In the genomic region with DNA sequence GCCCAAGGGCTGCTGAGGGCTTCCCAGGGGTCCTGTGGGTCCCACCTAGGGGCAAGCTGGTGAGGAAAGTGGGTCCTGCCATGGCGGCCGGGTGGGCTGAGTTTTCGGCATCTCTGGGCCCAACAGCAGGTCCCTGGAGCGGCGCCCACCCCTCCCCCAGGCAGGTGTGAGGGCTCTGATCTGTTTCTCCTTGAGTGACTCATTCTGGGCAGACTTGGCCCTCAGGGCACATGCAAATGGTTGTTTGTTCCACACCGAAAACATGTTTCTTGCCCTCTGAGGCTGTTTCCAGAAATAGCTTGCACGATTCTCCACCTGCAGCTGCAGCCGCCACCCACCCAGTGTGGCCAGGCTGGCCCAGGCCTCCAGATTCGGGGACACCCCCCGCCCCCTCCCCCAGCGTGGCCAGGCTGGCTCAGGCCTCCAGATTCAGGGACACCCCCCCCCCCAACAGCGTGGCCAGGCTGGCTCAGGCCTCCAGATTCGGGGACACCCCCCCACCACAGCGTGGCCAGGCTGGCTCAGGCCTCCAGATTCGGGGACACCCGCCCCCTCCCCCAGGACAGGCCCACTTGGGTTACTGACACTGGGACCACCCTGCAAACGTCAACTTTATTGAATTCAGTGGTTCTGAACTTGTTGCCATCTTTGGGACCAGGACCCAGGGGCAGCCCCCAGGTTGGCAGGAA, we compare ENCODE assay signal across 7 cellular contexts. TPM values are rescaled to one million over a fixed set of nuclear protein-coding genes. Genes with fewer than 3 reads are reported as not detected.
A peak's percentile ranks its signal among the peaks of the same experiment; 100 is the strongest.
DNase-seq lines count a peak whose midpoint lies in the region; ATAC-seq, FAIRE-seq and TF ChIP-seq lines count a peak whose summit lies in the region.
"Not testable (repeated sequence)": the region's sequence is repeated elsewhere in the genome, so short reads cannot be mapped to it uniquely, and the experiment has no call there.

No MANE protein-coding gene starts in this region.

- not testable (repeated sequence) for H2AFZ ChIP-seq in OCI-LY7 (ENCODE audit: low read length); endothelial cell of umbilical vein (ENCODE audit: low read depth, low read length)

- peak; percentile 46 for FAIRE-seq in endothelial cell of umbilical vein (lab: Jason Lieb, UNC)

- H3K27ac ChIP-seq in OCI-LY7 (ENCODE audit: low read depth, low read length, poor library complexity, severe bottlenecking), result peak overlapping the region; percentile 90
- H3K27ac ChIP-seq in endothelial cell of umbilical vein (ENCODE audit: insufficient read depth, low read depth, low read length), result not testable (repeated sequence)

- intact Hi-C loops in OCI-LY7 (cut with micrococcal nuclease; ENCODE audit: unreplicated experiment); endothelial cell of umbilical vein (cut with micrococcal nuclease): not testable (repeated sequence)

- H3K9me1 ChIP-seq in endothelial cell of umbilical vein (replicated peaks; ENCODE audit: control insufficient read depth, extremely low read depth, insufficient read depth, low read length), result not testable (repeated sequence)

- not testable (repeated sequence) for H3K9me3 ChIP-seq in OCI-LY7 (ENCODE audit: low read length); endothelial cell of umbilical vein (replicated peaks; ENCODE audit: control insufficient read depth, insufficient read depth, low read length)

- dilution Hi-C loops in endothelial cell of umbilical vein (cut with MboI; ENCODE audit: extremely low pct_ligation_motif_present, low sequenced_read_pairs), result not testable (repeated sequence)

- not testable (repeated sequence) for BruUV-seq in OCI-LY7 (replicated peaks; lab: Mats Ljungman, UMichigan); endothelial cell of umbilical vein (replicated peaks; lab: Mats Ljungman, UMichigan)

- POLR2A ChIA-PET in OCI-LY7 (lab: Charles Lee); endothelial cell of umbilical vein (lab: Charles Lee): not testable (repeated sequence)

- not testable (repeated sequence) for H3K27me3 ChIP-seq in endothelial cell of umbilical vein (ENCODE audit: control insufficient read depth in 2 of 2, insufficient read depth in 2 of 2, low read length in 2 of 2)

- not testable (repeated sequence) for H4K20me1 ChIP-seq in OCI-LY7 (ENCODE audit: insufficient read depth, low read length); endothelial cell of umbilical vein (replicated peaks; ENCODE audit: control insufficient read depth, extremely low read depth, insufficient read depth, low read length)

- not testable (repeated sequence) for H3K36me3 ChIP-seq in OCI-LY7 (ENCODE audit: insufficient read depth, low read length); endothelial cell of umbilical vein (ENCODE audit: control insufficient read depth in 2 of 2, extremely low read depth in 1 of 2, insufficient read depth in 2 of 2, low read length in 2 of 2)

- H3K4me2 ChIP-seq in OCI-LY7 (ENCODE audit: low read length); endothelial cell of umbilical vein (ENCODE audit: insufficient read depth, low read length): not testable (repeated sequence)

- peak; percentile 60 for ATAC-seq in GM18520 (IDR thresholded peaks at IDR 0.05; ENCODE audit: unreplicated experiment)
- ATAC-seq in GM19438 (IDR thresholded peaks at IDR 0.05; ENCODE audit: low read depth, unreplicated experiment), result peak; percentile 52
- ATAC-seq in GM21737 (IDR thresholded peaks at IDR 0.05; ENCODE audit: unreplicated experiment), result peak; percentile 52
- peak; percentile 48 for ATAC-seq in HG02943 (IDR thresholded peaks at IDR 0.05; ENCODE audit: low read depth, unreplicated experiment)
- ATAC-seq in HG03354 (IDR thresholded peaks at IDR 0.05; ENCODE audit: poor library complexity, severe bottlenecking, unreplicated experiment), result peak; percentile 69

- not testable (repeated sequence) for TF ChIP-seq POLR2A in endothelial cell of umbilical vein (IDR thresholded peaks at IDR 0.05; ENCODE audit: low read depth, low read length)

- H3K9ac ChIP-seq in endothelial cell of umbilical vein (replicated peaks; ENCODE audit: extremely low read depth, insufficient read depth, low read length), result not testable (repeated sequence)

- H3K4me3 ChIP-seq in OCI-LY7 (ENCODE audit: low read depth, low read length, poor library complexity, severe bottlenecking); endothelial cell of umbilical vein (replicated peaks in 1 of 3; ENCODE audit: insufficient read depth in 1 of 3, low read depth in 1 of 3, low read length in 3 of 3): not testable (repeated sequence)

- peaks cover 17% of the 10 kb centered on the region; the same call in 1 of the 2 replicates for H3K79me2 ChIP-seq in OCI-LY7 (ENCODE audit: insufficient read depth, low read depth, low read length)
- not testable (repeated sequence) for H3K79me2 ChIP-seq in endothelial cell of umbilical vein (ENCODE audit: control insufficient read depth, insufficient read depth, low read length)

- H3K9me2 ChIP-seq in OCI-LY7 (ENCODE audit: insufficient read depth, low read length), result not testable (repeated sequence)

- DNase-seq in OCI-LY7 (ENCODE audit: low spot score), result peak; percentile 42
- not testable (repeated sequence) for DNase-seq in endothelial cell of umbilical vein (ENCODE audit: low read depth, low spot score)

- CTCF ChIA-PET in OCI-LY7 (lab: Charles Lee; ENCODE audit: unreplicated experiment); endothelial cell of umbilical vein (lab: Charles Lee): not testable (repeated sequence)

- peaks cover 78% of the 10 kb centered on the region for H3K4me1 ChIP-seq in OCI-LY7 (ENCODE audit: insufficient read depth, low read length, poor library complexity, severe bottlenecking)
- H3K4me1 ChIP-seq in endothelial cell of umbilical vein (ENCODE audit: control insufficient read depth, extremely low read depth, insufficient read depth, low read length), result not testable (repeated sequence)

- TF ChIP-seq CTCF in OCI-LY7 (conservative IDR thresholded peaks at IDR 0.05; ENCODE audit: low read length); endothelial cell of umbilical vein (IDR thresholded peaks at IDR 0.05; ENCODE audit: extremely low read depth in 1 of 2, insufficient read depth in 1 of 2, low read depth in 1 of 2, low read length in 2 of 2): not testable (repeated sequence)

RNA-seq across cellular contexts. Expression of a gene that starts 48.8 kb away (rescaled TPM):
- total RNA-seq in OCI-LY7 (2014; rRNA removed; shearing (Covaris generic)), result 0.25 and 0.70 TPM in 2 replicates
- total RNA-seq in OCI-LY7 (2022) (0.21 and 0.31 TPM in 2 replicates), endothelial cell of umbilical vein (4.8 and 5.3 TPM in 2 replicates)
- 7.7 and 13.1 TPM in 2 replicates for polyA plus RNA-seq in endothelial cell of umbilical vein
- 1.8 and 4.0 TPM in 2 replicates for polyA plus RNA-seq in endothelial cell of umbilical vein (2011; cell fraction: cytosol; rRNA removed)
- polyA plus RNA-seq in endothelial cell of umbilical vein (2011; cell fraction: nucleus; rRNA removed), result 1.8 and 2.2 TPM in 2 replicates
- polyA plus RNA-seq in endothelial cell of umbilical vein (2012), result 1.5 and 3.9 TPM in 2 replicates
- polyA minus RNA-seq in endothelial cell of umbilical vein, result 2.0 and 3.7 TPM in 2 replicates
- polyA minus RNA-seq in endothelial cell of umbilical vein (2011; cell fraction: cytosol; rRNA and poly(A)+ RNA removed), result 2.4 TPM
- polyA minus RNA-seq in endothelial cell of umbilical vein (2011; cell fraction: nucleus; rRNA and poly(A)+ RNA removed), result 0.38 and 2.1 TPM in 2 replicates
